Comparison of ENCODE assay signal across 9 cellular contexts in genomic region chr5:102762095-102762534, GRCh38. TPM values are rescaled to one million over a fixed set of nuclear protein-coding genes. Genes with fewer than 3 reads are reported as not detected.
DNase-seq lines count a peak whose midpoint lies in the region; ATAC-seq, FAIRE-seq and TF ChIP-seq lines count a peak whose summit lies in the region.
"Had no signal": no experiment of that assay in that cellular context is flagged by ENCODE, and none has a peak within 500 bp of the region (broad histone marks: within the 10 kb centered on the region; RNA-seq: fewer than 3 reads in every experiment).

No MANE protein-coding gene starts in this region.

- H3K4me3 Mint-ChIP-seq in CD8-positive, alpha-beta T cell, result peak overlapping the region; percentile 63
- peak overlapping the region; percentile 30 for H3K4me3 Mint-ChIP-seq in activated CD8-positive, alpha-beta T cell treated with anti-CD3 and anti-CD28 coated beads, Interleukin-2, amount 10 ng/mL, durations not matched to agents 7 days and 5 days
- H3K4me3 Mint-ChIP-seq: nephron had no signal

- no peak for TF ChIP-seq CTCF in CD8-positive, alpha-beta T cell (IDR thresholded peaks at IDR 0.05)

- FAIRE-seq in GM19239 (lab: Jason Lieb, UNC), result peak; percentile 90

- no peaks in the 10 kb centered on the region for H3K9me3 Mint-ChIP-seq in CD8-positive, alpha-beta T cell
- no peaks in the 10 kb centered on the region for H3K9me3 Mint-ChIP-seq in activated CD8-positive, alpha-beta T cell treated with anti-CD3 and anti-CD28 coated beads, Interleukin-2, amount 10 ng/mL, durations not matched to agents 7 days and 5 days (ENCODE audit: insufficient read depth)
- H3K9me3 Mint-ChIP-seq: nephron had no signal

- intact Hi-C loops in CD8-positive, alpha-beta T cell (cut with DNase I, micrococcal nuclease), result loop anchor here in 1 of 2 experiments (2.0 kb wide), 1 partner anchor 15 kb away; no protein-coding TSS in a partner anchor

- no peak for DNase-seq in CD8-positive, alpha-beta T cell
- DNase-seq in GM19239 (ENCODE audit: insufficient read length, low spot score) (no peak), NCI-H526 treated with DMSO at 0.1 percent for 48 hours (lab: John Stamatoyannopoulos, UW) (no peak), hypothalamus (lab: John Stamatoyannopoulos, UW) (no peak), SKM-1 treated with dmso at 0.1 percent for 144 hours (lab: John Stamatoyannopoulos, UW; ENCODE audit: unreplicated experiment) (no peak)
- no peak for DNase-seq in activated CD8-positive, alpha-beta T cell treated with anti-CD3 and anti-CD28 coated beads, Interleukin-2, amount 10 ng/mL, durations not matched to agents 7 days and 5 days

- no peaks in the 10 kb centered on the region for H3K9me3 ChIP-seq in CD8-positive, alpha-beta T cell (ENCODE audit: low read length)
- no peaks in the 10 kb centered on the region for H3K9me3 ChIP-seq in mesodermal cell (ENCODE audit: control insufficient read depth, low read length)

- H3K27ac Mint-ChIP-seq in CD8-positive, alpha-beta T cell, result peak overlapping the region; percentile 10
- peak overlapping the region; percentile 43 for H3K27ac Mint-ChIP-seq in activated CD8-positive, alpha-beta T cell treated with anti-CD3 and anti-CD28 coated beads, Interleukin-2, amount 10 ng/mL, durations not matched to agents 7 days and 5 days

- POLR2A ChIA-PET in CD8-positive, alpha-beta T cell (lab: Charles Lee), result interaction anchor here (1.0 kb wide), 1 partner anchor 14 kb away, joined by 3 read pairs; no protein-coding TSS in a partner anchor
- POLR2A ChIA-PET in activated CD8-positive, alpha-beta T cell treated with anti-CD3 and anti-CD28 coated beads, Interleukin-2, amount 10 ng/mL, durations not matched to agents 7 days and 5 days (lab: Charles Lee), result no interaction called here

- CTCF ChIA-PET in CD8-positive, alpha-beta T cell (lab: Charles Lee), result interaction anchor here (1.2 kb wide), 1 partner anchor 18 kb away, joined by 4 read pairs; no protein-coding TSS in a partner anchor
- CTCF ChIA-PET in activated CD8-positive, alpha-beta T cell treated with anti-CD3 and anti-CD28 coated beads, Interleukin-2, amount 10 ng/mL, durations not matched to agents 7 days and 5 days (lab: Charles Lee), result interaction anchor here (0.8 to 3.4 kb wide), 3 partner anchors 15 to 376 kb away, joined by 3 to 21 read pairs (median 4); no protein-coding TSS in a partner anchor

- no peaks in the 10 kb centered on the region for H3K36me3 Mint-ChIP-seq in CD8-positive, alpha-beta T cell
- peaks cover 2% of the 10 kb centered on the region for H3K36me3 Mint-ChIP-seq in activated CD8-positive, alpha-beta T cell treated with anti-CD3 and anti-CD28 coated beads, Interleukin-2, amount 10 ng/mL, durations not matched to agents 7 days and 5 days (ENCODE audit: low read depth)

- H3K27me3 ChIP-seq in CD8-positive, alpha-beta T cell (ENCODE audit: insufficient read depth, low read length), result no peaks in the 10 kb centered on the region

- peaks cover 69% of the 10 kb centered on the region for H3K4me1 Mint-ChIP-seq in CD8-positive, alpha-beta T cell (ENCODE audit: low read depth)
- peaks cover 69% of the 10 kb centered on the region for H3K4me1 Mint-ChIP-seq in activated CD8-positive, alpha-beta T cell treated with anti-CD3 and anti-CD28 coated beads, Interleukin-2, amount 10 ng/mL, durations not matched to agents 7 days and 5 days (ENCODE audit: low read depth)

- H3K36me3 ChIP-seq in CD8-positive, alpha-beta T cell (ENCODE audit: insufficient read depth, low read length), result no peaks in the 10 kb centered on the region
- H3K36me3 ChIP-seq in mesodermal cell (ENCODE audit: control insufficient read depth, insufficient read depth, low read length), result no peaks in the 10 kb centered on the region

- H3K4me1 ChIP-seq in CD8-positive, alpha-beta T cell (ENCODE audit: insufficient read depth, low read length), result peaks cover 14% of the 10 kb centered on the region
- H3K4me1 ChIP-seq in mesodermal cell (ENCODE audit: control insufficient read depth, insufficient read depth, low read length, poor library complexity, severe bottlenecking), result peaks cover 14% of the 10 kb centered on the region

- ATAC-seq in CD8-positive, alpha-beta T cell, result no peak
- ATAC-seq in HG03108 (IDR thresholded peaks at IDR 0.05; ENCODE audit: unreplicated experiment), result peak; percentile 76
- ATAC-seq in activated CD8-positive, alpha-beta T cell treated with anti-CD3 and anti-CD28 coated beads, Interleukin-2, amount 10 ng/mL, durations not matched to agents 7 days and 5 days, result peak; percentile 63

- no peak overlapping the region for H3K27ac ChIP-seq in CD8-positive, alpha-beta T cell (ENCODE audit: low read depth, low read length)
- peak overlapping the region; percentile 6 for H3K27ac ChIP-seq in mesodermal cell (ENCODE audit: low read depth, low read length, severe bottlenecking)

- H3K27me3 Mint-ChIP-seq in CD8-positive, alpha-beta T cell (ENCODE audit: low read depth), result no peaks in the 10 kb centered on the region
- no peaks in the 10 kb centered on the region for H3K27me3 Mint-ChIP-seq in activated CD8-positive, alpha-beta T cell treated with anti-CD3 and anti-CD28 coated beads, Interleukin-2, amount 10 ng/mL, durations not matched to agents 7 days and 5 days (ENCODE audit: low read depth)

- H3K4me3 ChIP-seq in CD8-positive, alpha-beta T cell (ENCODE audit: low read depth, low read length), result no peak overlapping the region
- no peak overlapping the region for H3K4me3 ChIP-seq in mesodermal cell (ENCODE audit: extremely low read depth, insufficient read depth, low read length, poor library complexity, severe bottlenecking)

RNA-seq across cellular contexts. Expression of gene PAM, which starts 7.0 kb away (rescaled TPM):
- total RNA-seq in CD8-positive, alpha-beta T cell, result 10 to 100 TPM; 10.9 to 12.4 TPM
- total RNA-seq in activated CD8-positive, alpha-beta T cell treated with anti-CD3 and anti-CD28 coated beads, Interleukin-2, amount 10 ng/mL, durations not matched to agents 7 days and 5 days, result 10 to 100 TPM; 16.1 to 16.3 TPM
- polyA plus RNA-seq in mesodermal cell (2013, experiment 1 of 2), result 288 TPM
- polyA plus RNA-seq in mesodermal cell (2013, experiment 2 of 2), result 266 TPM
